Comparison of ENCODE assay signal across 21 cellular contexts in genomic region chr1:43233631-43234030, GRCh38. TPM values are rescaled to one million over a fixed set of nuclear protein-coding genes. Genes with fewer than 3 reads are reported as not detected.
DNase-seq lines count a peak whose midpoint lies in the region; ATAC-seq and TF ChIP-seq lines count a peak whose summit lies in the region.
"Had no signal": no experiment of that assay in that cellular context is flagged by ENCODE, and none has a peak within 500 bp of the region (broad histone marks: within the 10 kb centered on the region; RNA-seq: fewer than 3 reads in every experiment).

No MANE protein-coding gene starts in this region.

- DNase-seq in activated naive CD8-positive, alpha-beta T cell treated with anti-CD3 and anti-CD28 coated beads, Interleukin-2, amount 10 ng/mL, durations not matched to agents 7 days and 5 days: no peak
- no peak for DNase-seq in activated naive CD8-positive, alpha-beta T cell treated with anti-CD3 and anti-CD28 coated beads for 36 hours
- DNase-seq in HFFc6 (no peak), adrenal gland (no peak), WERI-Rb-1 (no peak)
- DNase-seq: 8988T; CD4-positive, alpha-beta memory T cell; DMS153; DMS79; GF-D8; GOT3; H7 had no signal

- H3K4me3 ChIP-seq in adrenal gland: no peak overlapping the region
- H3K4me3 ChIP-seq in WERI-Rb-1 (ENCODE audit: low read depth, low read length): no peak overlapping the region
- H3K4me3 ChIP-seq: BLaER1 had no signal

- H3K4me3 Mint-ChIP-seq in activated naive CD8-positive, alpha-beta T cell treated with anti-CD3 and anti-CD28 coated beads, Interleukin-2, amount 10 ng/mL, durations not matched to agents 7 days and 5 days: no peak overlapping the region
- no peak overlapping the region for H3K4me3 Mint-ChIP-seq in activated naive CD8-positive, alpha-beta T cell treated with anti-CD3 and anti-CD28 coated beads for 36 hours
- no peak overlapping the region for H3K4me3 Mint-ChIP-seq in HFFc6
- H3K4me3 Mint-ChIP-seq: CD14-positive monocyte; CD4-positive, alpha-beta memory T cell had no signal

- H3K4me1 Mint-ChIP-seq in activated naive CD8-positive, alpha-beta T cell treated with anti-CD3 and anti-CD28 coated beads, Interleukin-2, amount 10 ng/mL, durations not matched to agents 7 days and 5 days: peaks cover 1% of the 10 kb centered on the region
- no peaks in the 10 kb centered on the region for H3K4me1 Mint-ChIP-seq in activated naive CD8-positive, alpha-beta T cell treated with anti-CD3 and anti-CD28 coated beads for 36 hours
- H3K4me1 Mint-ChIP-seq in HFFc6 (ENCODE audit: low read depth): peaks cover 46% of the 10 kb centered on the region
- H3K4me1 Mint-ChIP-seq: CD4-positive, alpha-beta memory T cell had no signal

- WGBS in adrenal gland, 4 donors: 90 to 96% (median 91%) methylated on average over 5 of the region's 5 CpGs

- H3K9me3 ChIP-seq in adrenal gland (replicated peaks in 1 of 3) (no peaks in the 10 kb centered on the region), WERI-Rb-1 (ENCODE audit: severe bottlenecking) (no peaks in the 10 kb centered on the region)
- H3K9me3 ChIP-seq: BLaER1 had no signal

- H3K27me3 Mint-ChIP-seq in activated naive CD8-positive, alpha-beta T cell treated with anti-CD3 and anti-CD28 coated beads, Interleukin-2, amount 10 ng/mL, durations not matched to agents 7 days and 5 days: peaks cover 9% of the 10 kb centered on the region
- no peaks in the 10 kb centered on the region for H3K27me3 Mint-ChIP-seq in activated naive CD8-positive, alpha-beta T cell treated with anti-CD3 and anti-CD28 coated beads for 36 hours
- H3K27me3 Mint-ChIP-seq in HFFc6 (ENCODE audit: insufficient read depth): peaks cover 3% of the 10 kb centered on the region

- intact Hi-C loops in adrenal gland (cut with DNase I): no loop called here

- POLR2A ChIA-PET in activated naive CD8-positive, alpha-beta T cell treated with anti-CD3 and anti-CD28 coated beads, Interleukin-2, amount 10 ng/mL, durations not matched to agents 7 days and 5 days (lab: Charles Lee): no interaction called here

- ATAC-seq in activated naive CD8-positive, alpha-beta T cell treated with anti-CD3 and anti-CD28 coated beads, Interleukin-2, amount 10 ng/mL, durations not matched to agents 7 days and 5 days (ENCODE audit: low read depth): no peak
- ATAC-seq: HCT116 had no signal

- no peaks in the 10 kb centered on the region for H3K9me3 Mint-ChIP-seq in activated naive CD8-positive, alpha-beta T cell treated with anti-CD3 and anti-CD28 coated beads, Interleukin-2, amount 10 ng/mL, durations not matched to agents 7 days and 5 days
- H3K9me3 Mint-ChIP-seq in activated naive CD8-positive, alpha-beta T cell treated with anti-CD3 and anti-CD28 coated beads for 36 hours: no peaks in the 10 kb centered on the region
- no peaks in the 10 kb centered on the region for H3K9me3 Mint-ChIP-seq in HFFc6
- H3K9me3 Mint-ChIP-seq: CD14-positive monocyte; CD4-positive, alpha-beta memory T cell had no signal

- H3K4me1 ChIP-seq in adrenal gland (replicated peaks in 1 of 2): peaks cover 0 to 12% of the 10 kb centered on the region in 2 donors

- no peaks in the 10 kb centered on the region for H3K36me3 ChIP-seq in adrenal gland (replicated peaks in 1 of 2)
- H3K36me3 ChIP-seq in WERI-Rb-1: no peaks in the 10 kb centered on the region
- H3K36me3 ChIP-seq: BLaER1 had no signal

- no peaks in the 10 kb centered on the region for H3K36me3 Mint-ChIP-seq in activated naive CD8-positive, alpha-beta T cell treated with anti-CD3 and anti-CD28 coated beads, Interleukin-2, amount 10 ng/mL, durations not matched to agents 7 days and 5 days
- no peaks in the 10 kb centered on the region for H3K36me3 Mint-ChIP-seq in activated naive CD8-positive, alpha-beta T cell treated with anti-CD3 and anti-CD28 coated beads for 36 hours
- no peaks in the 10 kb centered on the region for H3K36me3 Mint-ChIP-seq in HFFc6 (ENCODE audit: low read depth)
- H3K36me3 Mint-ChIP-seq: CD14-positive monocyte; CD4-positive, alpha-beta memory T cell had no signal

- TF ChIP-seq POLR2A in adrenal gland (IDR thresholded peaks at IDR 0.05): no peak

- H3K27me3 ChIP-seq in adrenal gland: no peaks in the 10 kb centered on the region
- no peaks in the 10 kb centered on the region for H3K27me3 ChIP-seq in WERI-Rb-1 (ENCODE audit: insufficient read depth, low read depth, severe bottlenecking)
- H3K27me3 ChIP-seq: BLaER1 had no signal

- peak overlapping the region; percentile 4 for H3K27ac Mint-ChIP-seq in activated naive CD8-positive, alpha-beta T cell treated with anti-CD3 and anti-CD28 coated beads, Interleukin-2, amount 10 ng/mL, durations not matched to agents 7 days and 5 days
- H3K27ac Mint-ChIP-seq in activated naive CD8-positive, alpha-beta T cell treated with anti-CD3 and anti-CD28 coated beads for 36 hours: no peak overlapping the region
- no peak overlapping the region for H3K27ac Mint-ChIP-seq in HFFc6
- H3K27ac Mint-ChIP-seq: CD4-positive, alpha-beta memory T cell had no signal

- TF ChIP-seq CTCF in HFFc6 (IDR thresholded peaks at IDR 0.05): no peak
- TF ChIP-seq CTCF in adrenal gland (IDR thresholded peaks at IDR 0.05): no peak
- TF ChIP-seq CTCF in WERI-Rb-1 (IDR thresholded peaks at IDR 0.05; ENCODE audit: low read depth, low read length): no peak

- H3K27ac ChIP-seq in angular gyrus (ENCODE audit: low read depth, low read length) (peak overlapping the region; percentile 47), cingulate gyrus (ENCODE audit: low read depth, low read length) (peak overlapping the region; percentile 1), temporal lobe (ENCODE audit: low read depth, low read length) (peak overlapping the region; percentile 13), adrenal gland (no peak overlapping the region), WERI-Rb-1 (no peak overlapping the region)
- H3K27ac ChIP-seq: BLaER1 had no signal

RNA-seq across cellular contexts. Expression of gene TMEM125, which starts 36.2 kb away (rescaled TPM):
- not detected for total RNA-seq in activated naive CD8-positive, alpha-beta T cell treated with anti-CD3 and anti-CD28 coated beads, Interleukin-2, amount 10 ng/mL, durations not matched to agents 7 days and 5 days
- under 1 TPM in 1 of 2 experiments, not detected in 1; 0.30 TPM for total RNA-seq in activated naive CD8-positive, alpha-beta T cell treated with anti-CD3 and anti-CD28 coated beads for 36 hours
- 0.49 TPM for total RNA-seq in temporal lobe
- total RNA-seq in HFFc6 (2021; fragmentation: NEBNext Ultra II Directional; extraction: Animal tissue kit (Norgen Biotek cat#: 25700)): not detected
- total RNA-seq in adrenal gland: 1 to 10 TPM in 3 of 8 donors, under 1 TPM in 3, not detected in 2; 0.14 to 2.1 (median 0.86) TPM
- polyA plus RNA-seq in adrenal gland: 1 to 10 TPM in 2 of 3 donors, under 1 TPM in 1; 0.72 to 1.6 (median 1.1) TPM
- total RNA-seq: A673; CD4-positive, alpha-beta memory T cell; Daoy had no signal
- polyA plus RNA-seq: AG04450; CD14-positive monocyte; CD4-positive, alpha-beta memory T cell had no signal

RNA-seq across cellular contexts. Expression of gene C1orf210, which starts 51.8 kb away (rescaled TPM):
- not detected for total RNA-seq in activated naive CD8-positive, alpha-beta T cell treated with anti-CD3 and anti-CD28 coated beads, Interleukin-2, amount 10 ng/mL, durations not matched to agents 7 days and 5 days
- total RNA-seq in activated naive CD8-positive, alpha-beta T cell treated with anti-CD3 and anti-CD28 coated beads for 36 hours: not detected
- not detected for total RNA-seq in temporal lobe
- total RNA-seq in HFFc6 (2021; fragmentation: NEBNext Ultra II Directional; extraction: Animal tissue kit (Norgen Biotek cat#: 25700)): not detected
- not detected for total RNA-seq in adrenal gland
- not detected for polyA plus RNA-seq in adrenal gland
- total RNA-seq: A673; CD4-positive, alpha-beta memory T cell; Daoy had no signal
- polyA plus RNA-seq: AG04450; CD14-positive monocyte; CD4-positive, alpha-beta memory T cell had no signal

Comparison
In these comparisons a context has a peak if more than half of its experiments do, and no peak if none do; other contexts are left out.
1. H3K27ac ChIP-seq: peak in angular gyrus (single experiment), cingulate gyrus (single experiment) and temporal lobe (single experiment); none in adrenal gland (0 of 5) and WERI-Rb-1 (single experiment).